Comparison of ENCODE assay signal across 1 cellular context in the genomic region with DNA sequence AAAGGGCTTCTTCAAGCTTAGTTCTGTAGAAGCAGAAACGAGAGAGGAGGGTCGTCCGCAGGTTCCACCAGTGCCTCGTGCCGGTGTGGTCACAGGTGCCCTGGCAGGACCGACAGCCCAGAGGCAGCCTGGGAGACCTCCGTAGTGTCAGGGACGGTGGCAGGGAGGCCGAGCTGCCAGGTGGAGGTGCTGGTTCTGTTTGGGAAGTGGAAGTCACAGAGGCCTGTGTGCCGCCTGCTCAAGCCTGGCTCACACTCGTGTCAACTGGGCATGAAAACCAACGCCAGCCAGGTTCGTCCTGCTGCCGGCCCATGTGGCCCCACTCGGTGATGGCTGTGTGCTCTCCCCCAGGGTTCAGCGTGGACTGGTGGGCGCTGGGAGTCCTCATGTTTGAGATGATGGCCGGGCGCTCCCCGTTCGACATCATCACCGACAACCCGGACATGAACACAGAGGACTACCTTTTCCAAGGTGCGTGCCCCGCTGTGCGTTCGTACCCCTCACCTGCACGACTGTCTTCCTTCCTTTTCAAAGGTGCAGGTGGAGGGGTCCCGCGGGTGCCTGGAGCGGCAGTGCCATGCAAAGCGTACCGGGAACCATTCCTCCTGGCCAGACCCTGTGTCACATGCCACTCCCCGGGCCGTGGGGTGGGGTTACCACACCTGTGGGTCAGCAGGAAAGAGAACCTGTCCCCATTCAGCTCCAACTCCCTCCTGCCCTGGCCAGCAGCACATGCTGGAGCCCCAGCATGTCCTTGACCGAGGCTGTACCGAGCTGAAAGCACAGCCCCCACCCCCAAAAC.
TF ChIP-seq lines count a peak whose summit lies in the region.

No MANE protein-coding gene starts in this region.

TF ChIP-seq in HCT116, 20 proteins besides CTCF, POLR2A, EP300 and RAD21:
- TF ChIP-seq, protein P1, sequence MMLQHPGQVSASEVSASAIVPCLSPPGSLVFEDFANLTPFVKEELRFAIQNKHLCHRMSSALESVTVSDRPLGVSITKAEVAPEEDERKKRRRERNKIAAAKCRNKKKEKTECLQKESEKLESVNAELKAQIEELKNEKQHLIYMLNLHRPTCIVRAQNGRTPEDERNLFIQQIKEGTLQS (IDR thresholded peaks at IDR 0.05) = no peak
- TF ChIP-seq SRF (IDR thresholded peaks at IDR 0.05; ENCODE audit: low read depth) = no peak
- no peak for TF ChIP-seq ELF1 (IDR thresholded peaks at IDR 0.05; ENCODE audit: borderline replicate concordance, low read depth)
- TF ChIP-seq SIN3A (IDR thresholded peaks at IDR 0.05; ENCODE audit: low read depth) = no peak
- no peak for TF ChIP-seq FOSL1 (IDR thresholded peaks at IDR 0.05; ENCODE audit: low read depth)
- TF ChIP-seq TCF7L2 (IDR thresholded peaks at IDR 0.05; ENCODE audit: borderline replicate concordance, extremely low read depth, insufficient read depth, insufficient read length) = no peak
- TF ChIP-seq, protein P2, sequence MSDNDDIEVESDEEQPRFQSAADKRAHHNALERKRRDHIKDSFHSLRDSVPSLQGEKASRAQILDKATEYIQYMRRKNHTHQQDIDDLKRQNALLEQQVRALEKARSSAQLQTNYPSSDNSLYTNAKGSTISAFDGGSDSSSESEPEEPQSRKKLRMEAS (IDR thresholded peaks at IDR 0.05) = no peak
- TF ChIP-seq CBX3 (IDR thresholded peaks at IDR 0.05; ENCODE audit: low read depth) = no peak
- TF ChIP-seq, protein P3, sequence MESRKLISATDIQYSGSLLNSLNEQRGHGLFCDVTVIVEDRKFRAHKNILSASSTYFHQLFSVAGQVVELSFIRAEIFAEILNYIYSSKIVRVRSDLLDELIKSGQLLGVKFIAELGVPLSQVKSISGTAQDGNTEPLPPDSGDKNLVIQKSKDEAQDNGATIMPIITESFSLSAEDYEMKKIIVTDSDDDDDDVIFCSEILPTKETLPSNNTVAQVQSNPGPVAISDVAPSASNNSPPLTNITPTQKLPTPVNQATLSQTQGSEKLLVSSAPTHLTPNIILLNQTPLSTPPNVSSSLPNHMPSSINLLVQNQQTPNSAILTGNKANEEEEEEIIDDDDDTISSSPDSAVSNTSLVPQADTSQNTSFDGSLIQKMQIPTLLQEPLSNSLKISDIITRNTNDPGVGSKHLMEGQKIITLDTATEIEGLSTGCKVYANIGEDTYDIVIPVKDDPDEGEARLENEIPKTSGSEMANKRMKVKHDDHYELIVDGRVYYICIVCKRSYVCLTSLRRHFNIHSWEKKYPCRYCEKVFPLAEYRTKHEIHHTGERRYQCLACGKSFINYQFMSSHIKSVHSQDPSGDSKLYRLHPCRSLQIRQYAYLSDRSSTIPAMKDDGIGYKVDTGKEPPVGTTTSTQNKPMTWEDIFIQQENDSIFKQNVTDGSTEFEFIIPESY (IDR thresholded peaks at IDR 0.05; ENCODE audit: extremely low read depth, insufficient replicate concordance, low read length) = no peak
- TF ChIP-seq EZH2 (IDR thresholded peaks at IDR 0.05) = no peak
- TF ChIP-seq ZNF274 (IDR thresholded peaks at IDR 0.05; ENCODE audit: low read depth, low read length) = no peak
- TF ChIP-seq SP1 (IDR thresholded peaks at IDR 0.05; ENCODE audit: low read depth) = no peak
- no peak for TF ChIP-seq POLR2AphosphoS5 (IDR thresholded peaks at IDR 0.05; ENCODE audit: low read depth, low read length)
- TF ChIP-seq EGR1 (IDR thresholded peaks at IDR 0.05; ENCODE audit: low read depth) = no peak
